ENCODE assay signal across 32 cellular contexts in genomic region chr2:35830833-35831232, GRCh38.
"Had no signal": no experiment of that assay in that cellular context is flagged by ENCODE, and none has a peak within 500 bp of the region (broad histone marks: within the 10 kb centered on the region; RNA-seq: fewer than 3 reads in every experiment).

No MANE protein-coding gene starts in this region.

- H3K27me3 ChIP-seq: adrenal gland, body of pancreas, brain microvascular endothelial cell, breast epithelium, cardiac muscle cell had no signal

- H3K4me3 ChIP-seq: adrenal gland, body of pancreas, breast epithelium, cardiac muscle cell had no signal

- FAIRE-seq: astrocyte, TTC549 had no signal

- H3K36me3 ChIP-seq: adrenal gland, brain microvascular endothelial cell, breast epithelium, cardiac muscle cell had no signal

- H3K9me3 ChIP-seq: adrenal gland, body of pancreas, breast epithelium had no signal

- H3K27ac ChIP-seq: adrenal gland, body of pancreas, brain microvascular endothelial cell, breast epithelium, cardiac muscle cell, VCaP had no signal

- DNase-seq: activated B cell treated with CpG ODN at 0.5 μM for 24 hours; activated CD4-positive, alpha-beta memory T cell treated with anti-CD3 and anti-CD28 coated beads for 36 hours; activated CD4-positive, alpha-beta T cell treated with anti-CD3 and anti-CD28 coated beads for 4 hours; activated CD4-positive, alpha-beta T cell treated with anti-CD3 and anti-CD28 coated beads, Interleukin-2, amount 10 ng/mL, durations not matched to agents 24 days and 14 days; activated CD4-positive, alpha-beta T cell treated with anti-CD3 and anti-CD28 coated beads, Interleukin-2, amount 50 U/mL, for 1 hour; activated CD4-positive, alpha-beta T cell treated with anti-CD3 and anti-CD28 coated beads, Interleukin-2, amount 50 U/mL, for 4 hours; activated CD4-positive, CD25-positive, alpha-beta regulatory T cell treated with anti-CD3 and anti-CD28 coated beads, Interleukin-2, amount 50 U/mL, for 72 hours; activated CD8-positive, alpha-beta memory T cell treated with anti-CD3 and anti-CD28 coated beads, Interleukin-2, amount 50 U/mL, for 4 hours; activated CD8-positive, alpha-beta T cell treated with anti-CD3 and anti-CD28 coated beads for 36 hours; activated effector memory CD4-positive, alpha-beta T cell treated with anti-CD3 and anti-CD28 coated beads, Interleukin-2, amount 50 U/mL, for 16 hours; activated gamma-delta T cell treated with Interleukin-2 at 50 U/mL for 16 hours; activated naive CD4-positive, alpha-beta T cell; activated naive CD4-positive, alpha-beta T cell treated with anti-CD3 and anti-CD28 coated beads for 36 hours; activated naive CD4-positive, alpha-beta T cell treated with anti-CD3 and anti-CD28 coated beads, Interleukin-2, amount 50 U/mL, for 16 hours; activated naive CD8-positive, alpha-beta T cell treated with anti-CD3 and anti-CD28 coated beads for 36 hours; activated T-cell treated with anti-CD3 and anti-CD28 coated beads for 4 hours; activated T-cell treated with anti-CD3 and anti-CD28 coated beads, Interleukin-2, amount 50 U/mL, for 1 hour; activated T-cell treated with anti-CD3 and anti-CD28 coated beads, Interleukin-2, amount 50 U/mL, for 4 hours; activated T-cell treated with anti-CD3 and anti-CD28 coated beads, Interleukin-2, amount 50 U/mL, for 72 hours; adrenal gland; amniotic stem cell; aorta; body of pancreas; brain microvascular endothelial cell; caudate nucleus; T-cell; T-helper 17 cell had no signal

- H3K4me1 ChIP-seq: adrenal gland, body of pancreas, breast epithelium had no signal
